ENCODE assay signal across 8 cellular contexts in the genomic region with DNA sequence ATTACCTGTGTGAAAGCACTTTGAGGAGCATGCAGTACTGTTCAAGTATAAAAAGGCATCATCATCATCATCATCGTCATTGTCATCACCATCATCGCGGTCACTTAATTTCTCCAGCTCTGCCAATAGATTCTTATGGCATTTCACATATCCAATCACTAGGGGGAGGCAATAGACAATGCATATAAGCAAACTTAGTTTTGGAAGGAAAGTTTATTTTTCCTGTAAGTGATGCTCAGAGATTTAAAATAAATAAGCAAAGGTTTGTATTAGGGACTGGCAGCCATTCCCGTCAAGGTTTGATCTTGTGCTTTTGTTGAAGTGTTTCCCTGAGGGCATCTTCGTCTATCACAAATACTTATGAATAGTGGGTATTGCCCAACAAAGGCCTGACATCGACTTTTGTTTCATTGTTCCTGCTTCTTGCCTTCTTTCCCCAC.
DNase-seq lines count a peak whose midpoint lies in the region; ATAC-seq, FAIRE-seq and TF ChIP-seq lines count a peak whose summit lies in the region.

No MANE protein-coding gene starts in this region.

- FAIRE-seq in colon (lab: Jason Lieb, UNC), result peak; percentile 18

- CTCF ChIA-PET in activated CD8-positive, alpha-beta memory T cell treated with anti-CD3 and anti-CD28 coated beads, Interleukin-2, amount 10 ng/mL, durations not matched to agents 7 days and 5 days (lab: Charles Lee), result interaction anchor here (2.1 kb wide), 1 partner anchor 767 kb away, joined by 5 read pairs; no protein-coding TSS in a partner anchor

- H3K9me3 Mint-ChIP-seq in mesothelial cell of epicardium, result no peaks in the 10 kb centered on the region
- no peaks in the 10 kb centered on the region for H3K9me3 Mint-ChIP-seq in activated CD8-positive, alpha-beta memory T cell treated with anti-CD3 and anti-CD28 coated beads, Interleukin-2, amount 10 ng/mL, durations not matched to agents 7 days and 5 days (ENCODE audit: low read depth)

- ATAC-seq in activated CD8-positive, alpha-beta memory T cell treated with anti-CD3 and anti-CD28 coated beads, Interleukin-2, amount 10 ng/mL, durations not matched to agents 7 days and 5 days, result no peak
- ATAC-seq in GM18517 (IDR thresholded peaks at IDR 0.05; ENCODE audit: unreplicated experiment), result no peak

- DNase-seq in NCI-H524 treated with DMSO at 0.1 percent for 48 hours (lab: John Stamatoyannopoulos, UW) (peak; percentile 48), mesothelial cell of epicardium (ENCODE audit: low spot score in 2 of 2, unreplicated experiment in 2 of 2) (no peak), GM19238 (ENCODE audit: insufficient read length, low spot score) (no peak)
- DNase-seq in activated CD8-positive, alpha-beta memory T cell treated with anti-CD3 and anti-CD28 coated beads, Interleukin-2, amount 10 ng/mL, durations not matched to agents 7 days and 5 days, result no peak

- TF ChIP-seq CTCF in 22Rv1 (IDR thresholded peaks at IDR 0.05) (peak; percentile 81), GM12873 (IDR thresholded peaks at IDR 0.05; ENCODE audit: insufficient read depth, low read depth, low read length, missing control alignments) (peak; percentile 32), mesothelial cell of epicardium (IDR thresholded peaks at IDR 0.05; ENCODE audit: unreplicated experiment) (peak; percentile 54)

- no peak overlapping the region for H3K27ac Mint-ChIP-seq in mesothelial cell of epicardium
- H3K27ac Mint-ChIP-seq in activated CD8-positive, alpha-beta memory T cell treated with anti-CD3 and anti-CD28 coated beads, Interleukin-2, amount 10 ng/mL, durations not matched to agents 7 days and 5 days, result no peak overlapping the region

- no peaks in the 10 kb centered on the region for H3K27me3 Mint-ChIP-seq in mesothelial cell of epicardium (ENCODE audit: low read depth)
- H3K27me3 Mint-ChIP-seq in activated CD8-positive, alpha-beta memory T cell treated with anti-CD3 and anti-CD28 coated beads, Interleukin-2, amount 10 ng/mL, durations not matched to agents 7 days and 5 days, result no peaks in the 10 kb centered on the region

- H3K36me3 Mint-ChIP-seq in mesothelial cell of epicardium, result no peaks in the 10 kb centered on the region
- H3K36me3 Mint-ChIP-seq in activated CD8-positive, alpha-beta memory T cell treated with anti-CD3 and anti-CD28 coated beads, Interleukin-2, amount 10 ng/mL, durations not matched to agents 7 days and 5 days, result no peaks in the 10 kb centered on the region

- no peaks in the 10 kb centered on the region for H3K4me1 Mint-ChIP-seq in mesothelial cell of epicardium
- H3K4me1 Mint-ChIP-seq in activated CD8-positive, alpha-beta memory T cell treated with anti-CD3 and anti-CD28 coated beads, Interleukin-2, amount 10 ng/mL, durations not matched to agents 7 days and 5 days, result no peaks in the 10 kb centered on the region

- H3K27ac ChIP-seq in 22Rv1, result no peak overlapping the region

- H3K4me3 Mint-ChIP-seq in mesothelial cell of epicardium, result no peak overlapping the region
- no peak overlapping the region for H3K4me3 Mint-ChIP-seq in activated CD8-positive, alpha-beta memory T cell treated with anti-CD3 and anti-CD28 coated beads, Interleukin-2, amount 10 ng/mL, durations not matched to agents 7 days and 5 days
